21 cellular contexts compared by ENCODE assay signal in the genomic region with DNA sequence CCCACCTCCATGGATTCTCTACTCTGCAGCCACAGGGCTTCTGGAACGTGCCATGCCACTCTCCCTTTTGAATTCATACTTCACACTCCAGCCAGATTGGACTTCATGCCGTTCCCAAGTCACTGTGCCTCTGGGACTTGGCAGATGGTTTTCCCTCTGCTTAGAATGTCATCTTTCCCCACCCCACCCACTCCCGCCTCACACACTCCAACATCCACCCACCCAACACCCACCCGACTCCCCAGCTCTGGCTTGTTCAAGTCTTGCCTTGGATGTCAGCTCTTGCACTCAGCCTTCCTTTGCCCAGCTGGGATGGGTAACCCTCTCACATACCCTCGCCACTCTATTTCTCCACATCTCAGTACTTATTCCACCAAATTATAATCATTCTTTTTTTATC.
"Had no signal": no experiment of that assay in that cellular context is flagged by ENCODE, and none has a peak within 500 bp of the region (broad histone marks: within the 10 kb centered on the region; RNA-seq: fewer than 3 reads in every experiment).

No MANE protein-coding gene starts in this region.

- H3K4me1 ChIP-seq: gastrocnemius medialis, parathyroid adenoma, psoas muscle, spleen, tibial artery, upper lobe of right lung, vagina had no signal

- DNase-seq: effector memory CD8-positive, alpha-beta T cell; gastrocnemius medialis; islet precursor cell; mammary epithelial cell; mucosa of descending colon; naive thymus-derived CD8-positive, alpha-beta T cell; nucleus accumbens; psoas muscle; retina; spleen; stimulated activated CD4-positive, alpha-beta T cell treated with anti-CD3 and anti-CD28 coated beads, Interleukin-15, amount 100 ng/mL, for 24 hours; stimulated activated CD4-positive, alpha-beta T cell treated with anti-CD3 and anti-CD28 coated beads, Interleukin-1b, Interleukin-23, amount 100 ng/mL, for 48 hours; stimulated activated CD4-positive, alpha-beta T cell treated with anti-CD3 and anti-CD28 coated beads, Interleukin-4, amount 100 ng/mL, for 24 hours; tibial artery; upper lobe of right lung had no signal

- H3K9me3 ChIP-seq: esophagus muscularis mucosa, gastrocnemius medialis, mucosa of descending colon, psoas muscle, spleen, tibial artery, upper lobe of right lung, vagina had no signal

- H3K27ac ChIP-seq: epithelial cell of prostate, esophagus muscularis mucosa, gastrocnemius medialis, parathyroid adenoma, psoas muscle, spleen, tibial artery, upper lobe of right lung, vagina had no signal

- H3K27me3 ChIP-seq: esophagus muscularis mucosa, gastrocnemius medialis, spleen, tibial artery, upper lobe of right lung, vagina had no signal

- H3K4me3 ChIP-seq: esophagus muscularis mucosa, gastrocnemius medialis, mucosa of descending colon, psoas muscle, spleen, tibial artery, upper lobe of right lung, vagina had no signal

- ATAC-seq: effector memory CD8-positive, alpha-beta T cell; gastrocnemius medialis; left lobe of liver; mucosa of descending colon; naive thymus-derived CD8-positive, alpha-beta T cell; psoas muscle; sciatic nerve; upper lobe of right lung had no signal
